ENCODE assay signal across 8 cellular contexts in genomic region chr2:227884511-227884947, GRCh38. TPM values are rescaled to one million over a fixed set of nuclear protein-coding genes. Genes with fewer than 3 reads are reported as not detected.
DNase-seq lines count a peak whose midpoint lies in the region; ATAC-seq and TF ChIP-seq lines count a peak whose summit lies in the region.

No MANE protein-coding gene starts in this region.

- CTCF ChIA-PET in A673 (lab: Charles Lee) = no interaction called here

- no peak for TF ChIP-seq EP300 in transverse colon (IDR thresholded peaks at IDR 0.05; ENCODE audit: low read depth)

- no peak overlapping the region for H3K27ac Mint-ChIP-seq in mesothelial cell of epicardium

- TF ChIP-seq POLR2A in transverse colon (IDR thresholded peaks at IDR 0.05) = no peak

- peaks cover 3% of the 10 kb centered on the region for H3K4me1 Mint-ChIP-seq in mesothelial cell of epicardium

- no peak overlapping the region for H3K4me3 Mint-ChIP-seq in mesothelial cell of epicardium

- in situ Hi-C loops in transverse colon (cut with MboI; ENCODE audit: low pct_ligation_motif_present in 1 of 4, low pct_unique_long_range_greater_than_20kb in 1 of 4, low sequenced_read_pairs in 3 of 4) = loop anchor here in 1 of 4 donors (25.0 kb wide), 1 partner anchor 778 kb away; no protein-coding TSS in a partner anchor

- H3K27me3 ChIP-seq in A673 (replicated peaks; ENCODE audit: insufficient read depth, low read depth, low read length, poor library complexity) (no peaks in the 10 kb centered on the region), WERI-Rb-1 (ENCODE audit: insufficient read depth, low read depth, severe bottlenecking) (no peaks in the 10 kb centered on the region), transverse colon (no peaks in the 10 kb centered on the region)

- DNase-seq in A673 (ENCODE audit: low spot score) (peak; percentile 80), NCI-H1048 (lab: John Stamatoyannopoulos, UW) (peak; percentile 41), WERI-Rb-1 (peak; percentile 79), dermis microvascular lymphatic vessel endothelial cell (ENCODE audit: low read depth in 2 of 2) (peak; percentile 48 to 72), mesothelial cell of epicardium (ENCODE audit: low spot score in 2 of 2, unreplicated experiment in 2 of 2) (peak in 1 of 2 experiments; percentile 64), transverse colon (peak; percentile 85)

- peaks cover 6% of the 10 kb centered on the region for H3K4me1 ChIP-seq in A673 (ENCODE audit: insufficient read depth, low read length, poor library complexity, severe bottlenecking)
- no peaks in the 10 kb centered on the region for H3K4me1 ChIP-seq in transverse colon

- POLR2A ChIA-PET in A673 (lab: Charles Lee; ENCODE audit: low non-redundant PET) = no interaction called here

- intact Hi-C loops in A673 (cut with micrococcal nuclease; ENCODE audit: unreplicated experiment) = loop anchor here (2.0 kb wide), 3 partner anchors 226 to 754 kb away; no protein-coding TSS in a partner anchor
- intact Hi-C loops in transverse colon (cut with DNase I; ENCODE audit: low total_unique reads) = no loop called here

- no TSS peak for BruUV-seq in A673 (replicated peaks; lab: Mats Ljungman, UMichigan)

- H3K9me3 Mint-ChIP-seq in mesothelial cell of epicardium = no peaks in the 10 kb centered on the region

- H3K4me3 ChIP-seq in A673 (ENCODE audit: low read depth, low read length, poor library complexity, severe bottlenecking) = no peak overlapping the region
- no peak overlapping the region for H3K4me3 ChIP-seq in WERI-Rb-1 (ENCODE audit: low read depth, low read length)
- no peak overlapping the region for H3K4me3 ChIP-seq in transverse colon

- H3K27me3 Mint-ChIP-seq in mesothelial cell of epicardium (ENCODE audit: low read depth) = no peaks in the 10 kb centered on the region

- H3K36me3 Mint-ChIP-seq in mesothelial cell of epicardium = no peaks in the 10 kb centered on the region

- peak; percentile 97 for ATAC-seq in GM18498 (IDR thresholded peaks at IDR 0.05; ENCODE audit: unreplicated experiment)
- ATAC-seq in HG02678 (IDR thresholded peaks at IDR 0.05; ENCODE audit: unreplicated experiment) = peak; percentile 92

- TF ChIP-seq CTCF in A673 (conservative IDR thresholded peaks at IDR 0.05; ENCODE audit: low read depth, low read length) (peak; percentile 92), WERI-Rb-1 (IDR thresholded peaks at IDR 0.05; ENCODE audit: low read depth, low read length) (peak; percentile 90), mesothelial cell of epicardium (IDR thresholded peaks at IDR 0.05; ENCODE audit: unreplicated experiment) (peak; percentile 74), transverse colon (IDR thresholded peaks at IDR 0.05) (peak; percentile 66 to 86 (median 72))

- H3K36me3 ChIP-seq in A673 (ENCODE audit: insufficient read depth, low read length, poor library complexity, severe bottlenecking) (no peaks in the 10 kb centered on the region), WERI-Rb-1 (no peaks in the 10 kb centered on the region), transverse colon (no peaks in the 10 kb centered on the region)

- H3K27ac ChIP-seq in A673 (ENCODE audit: low read depth, low read length, poor library complexity, severe bottlenecking) = no peak overlapping the region
- H3K27ac ChIP-seq in WERI-Rb-1 = no peak overlapping the region
- H3K27ac ChIP-seq in transverse colon = no peak overlapping the region

- H3K9me3 ChIP-seq in A673 (ENCODE audit: low read depth, low read length, poor library complexity, severe bottlenecking) = no peaks in the 10 kb centered on the region
- no peaks in the 10 kb centered on the region for H3K9me3 ChIP-seq in WERI-Rb-1 (ENCODE audit: severe bottlenecking)
- no peaks in the 10 kb centered on the region for H3K9me3 ChIP-seq in transverse colon

- WGBS in transverse colon (ENCODE audit: low coverage in 1 of 2), 2 donors = 18% methylated on average over 6 of the region's 6 CpGs; no CpG with 5 or more reads in 1 of the 2 donors

RNA-seq across cellular contexts. Expression of gene DAW1, which starts 13.1 kb away (rescaled TPM):
- total RNA-seq in A673 (2021) (1.2 and 2.4 TPM in 2 replicates), dermis microvascular lymphatic vessel endothelial cell (not detected in 2 replicates), mesothelial cell of epicardium (not detected in 3 replicates), transverse colon (not detected)
